Comparison of ENCODE assay signal across 11 cellular contexts in the genomic region with DNA sequence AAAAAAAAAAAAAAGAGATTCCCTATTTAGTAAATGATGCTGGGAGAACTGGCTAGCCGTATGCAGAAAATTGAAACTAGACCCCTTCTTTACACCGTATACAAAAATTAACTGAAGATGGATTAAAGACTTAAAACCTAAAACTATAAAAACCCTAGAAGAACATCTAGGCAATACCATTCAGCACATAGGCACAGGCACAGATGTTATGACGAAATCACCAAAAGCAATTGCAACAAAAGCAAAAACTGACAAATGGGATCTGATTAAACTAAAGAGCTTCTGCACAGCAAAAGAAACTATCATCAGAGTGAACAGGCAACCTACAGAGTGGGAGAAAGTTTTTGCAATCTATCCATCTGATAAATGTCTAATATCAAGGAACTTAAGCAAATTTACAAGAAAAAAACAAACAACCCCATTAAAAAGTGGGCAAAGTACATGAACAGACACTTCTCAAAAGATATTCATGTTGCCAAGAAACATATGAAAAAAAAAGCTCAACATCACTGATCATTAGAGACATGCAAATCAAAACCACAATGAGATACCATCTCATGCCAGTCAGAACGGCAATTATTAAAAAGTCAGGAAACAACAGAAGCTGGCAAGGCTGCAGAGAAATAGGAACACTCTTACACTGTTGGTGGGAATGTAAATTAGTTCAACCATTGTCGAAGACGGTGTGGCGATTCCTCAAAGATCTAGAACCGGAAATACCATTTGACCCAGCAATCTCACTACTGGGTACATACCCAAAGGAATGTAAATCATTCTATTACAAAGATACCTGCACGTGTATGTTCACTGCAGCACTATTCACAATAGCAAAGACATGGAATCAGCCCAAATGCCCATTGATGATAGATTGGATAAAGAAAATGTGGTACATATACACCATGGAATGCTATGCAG. TPM values are rescaled to one million over a fixed set of nuclear protein-coding genes. Genes with fewer than 3 reads are reported as not detected.
DNase-seq lines count a peak whose midpoint lies in the region; TF ChIP-seq lines count a peak whose summit lies in the region.
"Not testable (repeated sequence)": the region's sequence is repeated elsewhere in the genome, so short reads cannot be mapped to it uniquely, and the experiment has no call there.
"Had no signal": no experiment of that assay in that cellular context is flagged by ENCODE, and none has a peak within 500 bp of the region (broad histone marks: within the 10 kb centered on the region; RNA-seq: fewer than 3 reads in every experiment).

No MANE protein-coding gene starts in this region.

- not testable (repeated sequence) for H3K9ac ChIP-seq in adipocyte (ENCODE audit: low read length)

- peak; percentile 42 for DNase-seq in MV-4-11 (lab: John Stamatoyannopoulos, UW)
- peak; percentile 25 for DNase-seq in OCI-M1 (lab: John Stamatoyannopoulos, UW)
- DNase-seq in adipocyte (ENCODE audit: low read depth): peak; percentile 54
- not testable (repeated sequence) for DNase-seq in epithelial cell of prostate (ENCODE audit: low read depth, low spot score)
- peak; percentile 68 for DNase-seq in fibroblast of villous mesenchyme (ENCODE audit: low read depth)

- H3K27ac ChIP-seq in C4-2B (peak overlapping the region; percentile 22; the same call in 1 of the 2 replicates), epithelial cell of prostate (peak overlapping the region; percentile 32)
- H3K27ac ChIP-seq in HEK293 (ENCODE audit: extremely low read depth, low read depth, low read length): not testable (repeated sequence)

- POLR2A ChIA-PET in HEK293 (lab: Yijun Ruan, JAX): not testable (repeated sequence)

- H3K36me3 ChIP-seq in HEK293 (ENCODE audit: control insufficient read depth in 2 of 2, insufficient read depth in 1 of 2, low read length in 2 of 2): not testable (repeated sequence)
- peaks cover 30% of the 10 kb centered on the region for H3K36me3 ChIP-seq in adipocyte (ENCODE audit: control insufficient read depth, insufficient read depth, low read length, severe bottlenecking)

- CTCF ChIA-PET in HEK293 (lab: Yijun Ruan, JAX): interaction anchor here (1.2 to 1.7 kb wide), 2 partner anchors 25 to 29 kb away, joined by 3 to 4 read pairs; no protein-coding TSS in a partner anchor

- H3K27me3 ChIP-seq in adipocyte (replicated peaks; ENCODE audit: control insufficient read depth, insufficient read depth, low read length): not testable (repeated sequence)

- not testable (repeated sequence) for H3K9me3 ChIP-seq in HEK293 (ENCODE audit: control insufficient read depth, insufficient read depth, low read depth, low read length); adipocyte (ENCODE audit: control insufficient read depth, low read length)

- not testable (repeated sequence) for TF ChIP-seq CTCF in C4-2B (conservative IDR thresholded peaks at IDR 0.05); HEK293 (tag by site-specific recombination; IDR thresholded peaks at IDR 0.05); fibroblast of villous mesenchyme (IDR thresholded peaks at IDR 0.05; ENCODE audit: insufficient read depth, low read depth, low read length)

- H3K4me1 ChIP-seq in HEK293 (ENCODE audit: control insufficient read depth, insufficient read depth, low read length); adipocyte (ENCODE audit: control insufficient read depth, insufficient read depth, low read length): not testable (repeated sequence)

- H3K4me3 ChIP-seq in HEK293 (ENCODE audit: low read depth, low read length); adipocyte (ENCODE audit: low read length); fibroblast of villous mesenchyme (ENCODE audit: low read depth, low read length): not testable (repeated sequence)

TF ChIP-seq in HEK293, 187 proteins besides CTCF, POLR2A, EP300 and RAD21:
- TF ChIP-seq, protein P1, sequence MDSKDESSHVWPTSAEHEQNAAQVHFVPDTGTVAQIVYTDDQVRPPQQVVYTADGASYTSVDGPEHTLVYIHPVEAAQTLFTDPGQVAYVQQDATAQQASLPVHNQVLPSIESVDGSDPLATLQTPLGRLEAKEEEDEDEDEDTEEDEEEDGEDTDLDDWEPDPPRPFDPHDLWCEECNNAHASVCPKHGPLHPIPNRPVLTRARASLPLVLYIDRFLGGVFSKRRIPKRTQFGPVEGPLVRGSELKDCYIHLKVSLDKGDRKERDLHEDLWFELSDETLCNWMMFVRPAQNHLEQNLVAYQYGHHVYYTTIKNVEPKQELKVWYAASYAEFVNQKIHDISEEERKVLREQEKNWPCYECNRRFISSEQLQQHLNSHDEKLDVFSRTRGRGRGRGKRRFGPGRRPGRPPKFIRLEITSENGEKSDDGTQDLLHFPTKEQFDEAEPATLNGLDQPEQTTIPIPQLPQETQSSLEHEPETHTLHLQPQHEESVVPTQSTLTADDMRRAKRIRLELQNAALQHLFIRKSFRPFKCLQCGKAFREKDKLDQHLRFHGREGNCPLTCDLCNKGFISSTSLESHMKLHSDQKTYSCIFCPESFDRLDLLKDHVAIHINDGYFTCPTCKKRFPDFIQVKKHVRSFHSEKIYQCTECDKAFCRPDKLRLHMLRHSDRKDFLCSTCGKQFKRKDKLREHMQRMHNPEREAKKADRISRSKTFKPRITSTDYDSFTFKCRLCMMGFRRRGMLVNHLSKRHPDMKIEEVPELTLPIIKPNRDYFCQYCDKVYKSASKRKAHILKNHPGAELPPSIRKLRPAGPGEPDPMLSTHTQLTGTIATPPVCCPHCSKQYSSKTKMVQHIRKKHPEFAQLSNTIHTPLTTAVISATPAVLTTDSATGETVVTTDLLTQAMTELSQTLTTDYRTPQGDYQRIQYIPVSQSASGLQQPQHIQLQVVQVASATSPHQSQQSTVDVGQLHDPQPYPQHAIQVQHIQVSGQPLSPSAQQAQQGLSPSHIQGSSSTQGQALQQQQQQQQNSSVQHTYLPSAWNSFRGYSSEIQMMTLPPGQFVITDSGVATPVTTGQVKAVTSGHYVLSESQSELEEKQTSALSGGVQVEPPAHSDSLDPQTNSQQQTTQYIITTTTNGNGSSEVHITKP (tag by site-specific recombination; IDR thresholded peaks at IDR 0.05): peak; percentile 67

RNA-seq across cellular contexts. Expression of a gene that starts 9.4 kb away (rescaled TPM):
- total RNA-seq in fibroblast of villous mesenchyme: 20.7 and 20.9 TPM in 2 replicates

RNA-seq across cellular contexts. Expression of a gene that starts 24.8 kb away (rescaled TPM):
- not detected in 2 replicates for total RNA-seq in fibroblast of villous mesenchyme
- total RNA-seq: H1, HT1080, Right ventricle myocardium superior, RPMI7951 had no signal
